Comparison of ENCODE assay signal across 2 cellular contexts in the genomic region with DNA sequence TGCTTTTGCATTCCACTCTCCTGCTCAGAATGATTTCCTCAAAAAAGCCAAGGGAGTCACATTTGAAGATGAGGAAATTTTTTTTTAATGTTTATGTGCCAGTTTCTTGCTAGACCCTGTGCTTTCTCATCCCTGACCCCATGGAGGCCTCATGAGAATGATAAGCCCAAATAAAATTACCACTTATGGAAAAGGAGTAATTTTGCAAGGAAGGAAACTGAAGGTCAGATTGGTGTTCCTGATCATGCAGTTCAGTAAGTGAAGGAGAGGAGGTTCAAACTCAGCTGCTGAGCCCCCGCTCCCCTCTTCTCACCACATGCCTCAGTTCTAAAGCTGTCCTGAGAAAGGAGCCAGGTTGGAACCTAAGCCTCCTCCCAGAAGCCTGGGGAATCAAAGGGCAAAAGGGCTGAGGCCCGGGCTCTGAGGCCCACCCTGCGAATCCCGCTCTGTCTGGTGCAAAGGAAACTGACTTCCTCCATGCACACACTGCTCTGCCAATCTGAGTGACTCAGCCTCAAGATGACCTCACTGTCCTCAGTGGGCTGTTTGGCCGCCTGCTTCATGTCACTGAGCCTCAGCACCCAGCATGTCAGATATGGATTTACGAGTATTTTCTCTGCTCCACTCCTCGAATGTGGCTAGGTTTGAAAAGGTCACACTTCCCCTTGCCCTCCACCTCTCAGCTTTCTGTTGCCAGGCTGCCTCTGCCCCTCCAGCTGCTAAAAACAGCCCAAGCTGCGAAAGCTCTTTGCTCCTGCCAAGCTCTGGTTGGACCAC.
TF ChIP-seq lines count a peak whose summit lies in the region.

No MANE protein-coding gene starts in this region.

TF ChIP-seq in GM23338, 12 proteins besides CTCF, POLR2A, EP300 and RAD21:
- TF ChIP-seq, protein P1, sequence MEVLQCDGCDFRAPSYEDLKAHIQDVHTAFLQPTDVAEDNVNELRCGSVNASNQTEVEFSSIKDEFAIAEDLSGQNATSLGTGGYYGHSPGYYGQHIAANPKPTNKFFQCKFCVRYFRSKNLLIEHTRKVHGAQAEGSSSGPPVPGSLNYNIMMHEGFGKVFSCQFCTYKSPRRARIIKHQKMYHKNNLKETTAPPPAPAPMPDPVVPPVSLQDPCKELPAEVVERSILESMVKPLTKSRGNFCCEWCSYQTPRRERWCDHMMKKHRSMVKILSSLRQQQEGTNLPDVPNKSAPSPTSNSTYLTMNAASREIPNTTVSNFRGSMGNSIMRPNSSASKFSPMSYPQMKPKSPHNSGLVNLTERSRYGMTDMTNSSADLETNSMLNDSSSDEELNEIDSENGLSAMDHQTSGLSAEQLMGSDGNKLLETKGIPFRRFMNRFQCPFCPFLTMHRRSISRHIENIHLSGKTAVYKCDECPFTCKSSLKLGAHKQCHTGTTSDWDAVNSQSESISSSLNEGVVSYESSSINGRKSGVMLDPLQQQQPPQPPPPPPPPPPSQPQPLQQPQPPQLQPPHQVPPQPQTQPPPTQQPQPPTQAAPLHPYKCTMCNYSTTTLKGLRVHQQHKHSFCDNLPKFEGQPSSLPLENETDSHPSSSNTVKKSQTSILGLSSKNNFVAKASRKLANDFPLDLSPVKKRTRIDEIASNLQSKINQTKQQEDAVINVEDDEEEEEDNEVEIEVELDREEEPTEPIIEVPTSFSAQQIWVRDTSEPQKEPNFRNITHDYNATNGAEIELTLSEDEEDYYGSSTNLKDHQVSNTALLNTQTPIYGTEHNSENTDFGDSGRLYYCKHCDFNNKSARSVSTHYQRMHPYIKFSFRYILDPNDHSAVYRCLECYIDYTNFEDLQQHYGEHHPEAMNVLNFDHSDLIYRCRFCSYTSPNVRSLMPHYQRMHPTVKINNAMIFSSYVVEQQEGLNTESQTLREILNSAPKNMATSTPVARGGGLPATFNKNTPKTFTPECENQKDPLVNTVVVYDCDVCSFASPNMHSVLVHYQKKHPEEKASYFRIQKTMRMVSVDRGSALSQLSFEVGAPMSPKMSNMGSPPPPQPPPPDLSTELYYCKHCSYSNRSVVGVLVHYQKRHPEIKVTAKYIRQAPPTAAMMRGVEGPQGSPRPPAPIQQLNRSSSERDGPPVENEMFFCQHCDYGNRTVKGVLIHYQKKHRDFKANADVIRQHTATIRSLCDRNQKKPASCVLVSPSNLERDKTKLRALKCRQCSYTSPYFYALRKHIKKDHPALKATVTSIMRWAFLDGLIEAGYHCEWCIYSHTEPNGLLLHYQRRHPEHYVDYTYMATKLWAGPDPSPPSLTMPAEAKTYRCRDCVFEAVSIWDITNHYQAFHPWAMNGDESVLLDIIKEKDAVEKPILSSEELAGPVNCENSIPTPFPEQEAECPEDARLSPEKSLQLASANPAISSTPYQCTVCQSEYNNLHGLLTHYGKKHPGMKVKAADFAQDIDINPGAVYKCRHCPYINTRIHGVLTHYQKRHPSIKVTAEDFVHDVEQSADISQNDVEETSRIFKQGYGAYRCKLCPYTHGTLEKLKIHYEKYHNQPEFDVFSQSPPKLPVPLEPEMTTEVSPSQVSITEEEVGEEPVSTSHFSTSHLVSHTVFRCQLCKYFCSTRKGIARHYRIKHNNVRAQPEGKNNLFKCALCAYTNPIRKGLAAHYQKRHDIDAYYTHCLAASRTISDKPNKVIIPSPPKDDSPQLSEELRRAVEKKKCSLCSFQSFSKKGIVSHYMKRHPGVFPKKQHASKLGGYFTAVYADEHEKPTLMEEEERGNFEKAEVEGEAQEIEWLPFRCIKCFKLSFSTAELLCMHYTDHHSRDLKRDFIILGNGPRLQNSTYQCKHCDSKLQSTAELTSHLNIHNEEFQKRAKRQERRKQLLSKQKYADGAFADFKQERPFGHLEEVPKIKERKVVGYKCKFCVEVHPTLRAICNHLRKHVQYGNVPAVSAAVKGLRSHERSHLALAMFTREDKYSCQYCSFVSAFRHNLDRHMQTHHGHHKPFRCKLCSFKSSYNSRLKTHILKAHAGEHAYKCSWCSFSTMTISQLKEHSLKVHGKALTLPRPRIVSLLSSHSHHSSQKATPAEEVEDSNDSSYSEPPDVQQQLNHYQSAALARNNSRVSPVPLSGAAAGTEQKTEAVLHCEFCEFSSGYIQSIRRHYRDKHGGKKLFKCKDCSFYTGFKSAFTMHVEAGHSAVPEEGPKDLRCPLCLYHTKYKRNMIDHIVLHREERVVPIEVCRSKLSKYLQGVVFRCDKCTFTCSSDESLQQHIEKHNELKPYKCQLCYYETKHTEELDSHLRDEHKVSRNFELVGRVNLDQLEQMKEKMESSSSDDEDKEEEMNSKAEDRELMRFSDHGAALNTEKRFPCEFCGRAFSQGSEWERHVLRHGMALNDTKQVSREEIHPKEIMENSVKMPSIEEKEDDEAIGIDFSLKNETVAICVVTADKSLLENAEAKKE (CRISPR knock-in tag; IDR thresholded peaks at IDR 0.05), result no peak
- TF ChIP-seq JUNB (IDR thresholded peaks at IDR 0.05; ENCODE audit: unreplicated experiment) (no peak), STAT1 (IDR thresholded peaks at IDR 0.05; ENCODE audit: unreplicated experiment) (no peak)
- TF ChIP-seq, protein P2, sequence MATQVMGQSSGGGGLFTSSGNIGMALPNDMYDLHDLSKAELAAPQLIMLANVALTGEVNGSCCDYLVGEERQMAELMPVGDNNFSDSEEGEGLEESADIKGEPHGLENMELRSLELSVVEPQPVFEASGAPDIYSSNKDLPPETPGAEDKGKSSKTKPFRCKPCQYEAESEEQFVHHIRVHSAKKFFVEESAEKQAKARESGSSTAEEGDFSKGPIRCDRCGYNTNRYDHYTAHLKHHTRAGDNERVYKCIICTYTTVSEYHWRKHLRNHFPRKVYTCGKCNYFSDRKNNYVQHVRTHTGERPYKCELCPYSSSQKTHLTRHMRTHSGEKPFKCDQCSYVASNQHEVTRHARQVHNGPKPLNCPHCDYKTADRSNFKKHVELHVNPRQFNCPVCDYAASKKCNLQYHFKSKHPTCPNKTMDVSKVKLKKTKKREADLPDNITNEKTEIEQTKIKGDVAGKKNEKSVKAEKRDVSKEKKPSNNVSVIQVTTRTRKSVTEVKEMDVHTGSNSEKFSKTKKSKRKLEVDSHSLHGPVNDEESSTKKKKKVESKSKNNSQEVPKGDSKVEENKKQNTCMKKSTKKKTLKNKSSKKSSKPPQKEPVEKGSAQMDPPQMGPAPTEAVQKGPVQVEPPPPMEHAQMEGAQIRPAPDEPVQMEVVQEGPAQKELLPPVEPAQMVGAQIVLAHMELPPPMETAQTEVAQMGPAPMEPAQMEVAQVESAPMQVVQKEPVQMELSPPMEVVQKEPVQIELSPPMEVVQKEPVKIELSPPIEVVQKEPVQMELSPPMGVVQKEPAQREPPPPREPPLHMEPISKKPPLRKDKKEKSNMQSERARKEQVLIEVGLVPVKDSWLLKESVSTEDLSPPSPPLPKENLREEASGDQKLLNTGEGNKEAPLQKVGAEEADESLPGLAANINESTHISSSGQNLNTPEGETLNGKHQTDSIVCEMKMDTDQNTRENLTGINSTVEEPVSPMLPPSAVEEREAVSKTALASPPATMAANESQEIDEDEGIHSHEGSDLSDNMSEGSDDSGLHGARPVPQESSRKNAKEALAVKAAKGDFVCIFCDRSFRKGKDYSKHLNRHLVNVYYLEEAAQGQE (IDR thresholded peaks at IDR 0.05; ENCODE audit: unreplicated experiment), result no peak

TF ChIP-seq in SK-N-SH, 30 proteins besides CTCF, POLR2A, EP300 and RAD21 (continued from another document):
- TF ChIP-seq, protein P2 (IDR thresholded peaks at IDR 0.05; ENCODE audit: low read depth, low read length), result no peak; the same call in 1 of the 2 replicates
- TF ChIP-seq RXRA (IDR thresholded peaks at IDR 0.05; ENCODE audit: borderline replicate concordance, low read depth), result peak; percentile 97
- no peak; the same call in 1 of the 2 replicates for TF ChIP-seq ELF1 (IDR thresholded peaks at IDR 0.05)
- TF ChIP-seq, protein P3, sequence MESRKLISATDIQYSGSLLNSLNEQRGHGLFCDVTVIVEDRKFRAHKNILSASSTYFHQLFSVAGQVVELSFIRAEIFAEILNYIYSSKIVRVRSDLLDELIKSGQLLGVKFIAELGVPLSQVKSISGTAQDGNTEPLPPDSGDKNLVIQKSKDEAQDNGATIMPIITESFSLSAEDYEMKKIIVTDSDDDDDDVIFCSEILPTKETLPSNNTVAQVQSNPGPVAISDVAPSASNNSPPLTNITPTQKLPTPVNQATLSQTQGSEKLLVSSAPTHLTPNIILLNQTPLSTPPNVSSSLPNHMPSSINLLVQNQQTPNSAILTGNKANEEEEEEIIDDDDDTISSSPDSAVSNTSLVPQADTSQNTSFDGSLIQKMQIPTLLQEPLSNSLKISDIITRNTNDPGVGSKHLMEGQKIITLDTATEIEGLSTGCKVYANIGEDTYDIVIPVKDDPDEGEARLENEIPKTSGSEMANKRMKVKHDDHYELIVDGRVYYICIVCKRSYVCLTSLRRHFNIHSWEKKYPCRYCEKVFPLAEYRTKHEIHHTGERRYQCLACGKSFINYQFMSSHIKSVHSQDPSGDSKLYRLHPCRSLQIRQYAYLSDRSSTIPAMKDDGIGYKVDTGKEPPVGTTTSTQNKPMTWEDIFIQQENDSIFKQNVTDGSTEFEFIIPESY (IDR thresholded peaks at IDR 0.05; ENCODE audit: borderline replicate concordance, low read depth), result peak; percentile 79; the same call in 1 of the 2 replicates
- peak; percentile 93 for TF ChIP-seq FOSL2 (IDR thresholded peaks at IDR 0.05; ENCODE audit: borderline replicate concordance, low read depth)
- TF ChIP-seq NRF1 (IDR thresholded peaks at IDR 0.05; ENCODE audit: low read depth, low read length), result no peak
- peak; percentile 85 for TF ChIP-seq NFIC (IDR thresholded peaks at IDR 0.05; ENCODE audit: borderline replicate concordance)
- TF ChIP-seq, protein P4, sequence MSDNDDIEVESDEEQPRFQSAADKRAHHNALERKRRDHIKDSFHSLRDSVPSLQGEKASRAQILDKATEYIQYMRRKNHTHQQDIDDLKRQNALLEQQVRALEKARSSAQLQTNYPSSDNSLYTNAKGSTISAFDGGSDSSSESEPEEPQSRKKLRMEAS (IDR thresholded peaks at IDR 0.05; ENCODE audit: low read depth), result peak; percentile 90
- no peak for TF ChIP-seq USF2 (IDR thresholded peaks at IDR 0.05; ENCODE audit: borderline replicate concordance, low read depth, low read length)
- TF ChIP-seq TEAD4 (IDR thresholded peaks at IDR 0.05; ENCODE audit: borderline replicate concordance, insufficient read depth), result peak; percentile 65
